ENCODE assay signal across 29 cellular contexts in genomic region chr10:124495176-124495575, GRCh38. TPM values are rescaled to one million over a fixed set of nuclear protein-coding genes. Genes with fewer than 3 reads are reported as not detected.
"Had no signal": no experiment of that assay in that cellular context is flagged by ENCODE, and none has a peak within 500 bp of the region (broad histone marks: within the 10 kb centered on the region; RNA-seq: fewer than 3 reads in every experiment).

No MANE protein-coding gene starts in this region.

- H3K36me3 ChIP-seq: breast epithelium, pancreas, transverse colon, vagina had no signal

- DNase-seq: activated CD4-positive, alpha-beta T cell treated with anti-CD3 and anti-CD28 coated beads, Interleukin-2, amount 10 ng/mL, durations not matched to agents 7 days and 5 days; activated CD4-positive, CD25-positive, alpha-beta regulatory T cell treated with anti-CD3 and anti-CD28 coated beads, Interleukin-2, amount 50 U/mL, for 72 hours; activated CD8-positive, alpha-beta T cell treated with anti-CD3 and anti-CD28 coated beads for 36 hours; activated gamma-delta T cell treated with Interleukin-2 at 50 U/mL for 16 hours; activated naive CD4-positive, alpha-beta T cell treated with anti-CD3 and anti-CD28 coated beads, Interleukin-2, amount 50 U/mL, for 16 hours; activated T-cell treated with anti-CD3 and anti-CD28 coated beads, Interleukin-2, amount 50 U/mL, for 4 hours; dermis blood vessel endothelial cell; effector CD4-positive, alpha-beta T cell; foreskin fibroblast; heart right ventricle; naive thymus-derived CD4-positive, alpha-beta T cell; nucleus accumbens; pancreas; stimulated activated CD4-positive, alpha-beta T cell treated with anti-CD3 and anti-CD28 coated beads, Interleukin-12 subunit alpha, Interleukin-12 subunit beta, amount 100 ng/mL, for 4 hours; stimulated activated CD4-positive, alpha-beta T cell treated with anti-CD3 and anti-CD28 coated beads, Interleukin-4, amount 100 ng/mL, for 1 hour; stimulated activated naive CD8-positive, alpha-beta T cell treated with anti-CD3 and anti-CD28 coated beads, Interleukin-15, Interleukin-2, amounts not matched to agents 100 U/mL and 50 U/mL, for 24 hours; T-helper 2 cell; testis; transverse colon had no signal

- H3K27ac ChIP-seq: breast epithelium, heart right ventricle, pancreas, right atrium auricular region, testis, transverse colon, vagina had no signal

- H3K27me3 ChIP-seq: breast epithelium, heart right ventricle, pancreas, right atrium auricular region, testis, transverse colon, vagina had no signal

- ATAC-seq: activated T-cell treated with anti-CD3 and anti-CD28 coated beads, Interleukin-2, amount 50 U/mL, for 4 hours; heart right ventricle; naive thymus-derived CD4-positive, alpha-beta T cell; pancreas; stimulated activated naive CD8-positive, alpha-beta T cell treated with anti-CD3 and anti-CD28 coated beads, Interleukin-15, Interleukin-2, amounts not matched to agents 100 U/mL and 50 U/mL, for 24 hours had no signal

- H3K4me1 ChIP-seq: breast epithelium, pancreas, right atrium auricular region, testis had no signal

- H3K4me3 ChIP-seq: breast epithelium, heart right ventricle, pancreas, right atrium auricular region, testis, transverse colon, vagina had no signal

- H3K9me3 ChIP-seq: breast epithelium, heart right ventricle, pancreas, right atrium auricular region, testis, transverse colon, vagina had no signal

RNA-seq across cellular contexts. Expression of gene NKX1-2, which starts 45.3 kb away (rescaled TPM):
- total RNA-seq: activated CD4-positive, alpha-beta T cell treated with anti-CD3 and anti-CD28 coated beads, Interleukin-2, amount 10 ng/mL, durations not matched to agents 7 days and 5 days; activated CD8-positive, alpha-beta T cell treated with anti-CD3 and anti-CD28 coated beads for 36 hours; activated T-cell treated with anti-CD3 and anti-CD28 coated beads, Interleukin-2, amount 50 U/mL, for 4 hours; activated T-helper 17 cell treated with anti-CD3 and anti-CD28 coated beads, Interleukin-2, amount 50 U/mL, for 72 hours; dermis blood vessel endothelial cell; epithelial cell of proximal tubule; glomerular endothelial cell; heart right ventricle; kidney epithelial cell; mesothelial cell of epicardium; naive thymus-derived CD4-positive, alpha-beta T cell; pancreas; pulmonary artery endothelial cell; right atrium auricular region; skeletal muscle tissue; transverse colon had no signal
- polyA plus RNA-seq: heart right ventricle; naive thymus-derived CD4-positive, alpha-beta T cell; pancreas had no signal
